Comparison of ENCODE assay signal across 8 cellular contexts in genomic region chrX:103248553-103248952, GRCh38. TPM values are rescaled to one million over a fixed set of nuclear protein-coding genes. Genes with fewer than 3 reads are reported as not detected.
DNase-seq lines count a peak whose midpoint lies in the region; ATAC-seq and TF ChIP-seq lines count a peak whose summit lies in the region.

No MANE protein-coding gene starts in this region.

- H3K9me3 ChIP-seq in right atrium auricular region, result no peaks in the 10 kb centered on the region

- H3K27ac ChIP-seq in right atrium auricular region, result no peak overlapping the region

- H3K4me1 ChIP-seq in right atrium auricular region, result peaks cover 0 to 10% of the 10 kb centered on the region in 2 donors

- H3K27me3 ChIP-seq in right atrium auricular region, result no peaks in the 10 kb centered on the region

- TF ChIP-seq CTCF in foreskin fibroblast (IDR thresholded peaks at IDR 0.05; ENCODE audit: low read depth, low read length) (peak; percentile 17), right atrium auricular region (IDR thresholded peaks at IDR 0.05) (peak in 1 of 2 donors; percentile 59)

- H3K4me3 ChIP-seq in foreskin fibroblast (ENCODE audit: low read depth in 1 of 2, low read length in 2 of 2) (no peak overlapping the region), right atrium auricular region (no peak overlapping the region)

- DNase-seq in AG20443 (ENCODE audit: low spot score), result peak; percentile 3
- DNase-seq in OCI-M1 (lab: John Stamatoyannopoulos, UW), result peak; percentile 70
- peak in 1 of 2 donors; percentile 45 for DNase-seq in foreskin fibroblast
- DNase-seq in stimulated activated naive CD4-positive, alpha-beta T cell treated with Interleukin-2 at 50 U/mL for 16 hours (lab: John Stamatoyannopoulos, UW), result no peak
- no peak for DNase-seq in NCI-H146 (lab: John Stamatoyannopoulos, UW)
- DNase-seq in right atrium auricular region (ENCODE audit: low spot score), result no peak

- ATAC-seq in GM18511 (IDR thresholded peaks at IDR 0.05; ENCODE audit: unreplicated experiment) (peak; percentile 66), GM21447 (IDR thresholded peaks at IDR 0.05; ENCODE audit: unreplicated experiment) (no peak)

- no peaks in the 10 kb centered on the region for H3K36me3 ChIP-seq in right atrium auricular region

RNA-seq across cellular contexts. Expression of gene TCEAL8, which starts 6.4 kb away (rescaled TPM):
- 10 to 100 TPM; 47.8 to 66.6 TPM for total RNA-seq in right atrium auricular region

RNA-seq across cellular contexts. Expression of gene TCEAL5, which starts 28.0 kb away (rescaled TPM):
- under 1 TPM in 1 of 2 donors, not detected in 1; 0.47 TPM for total RNA-seq in right atrium auricular region

RNA-seq across cellular contexts. Expression of gene BEX4, which starts 33.6 kb away (rescaled TPM):
- total RNA-seq in right atrium auricular region, result 10 to 100 TPM; 72.2 to 74.9 TPM

Comparison
In these comparisons a context has a peak if more than half of its experiments do, and no peak if none do; other contexts are left out.
1. DNase-seq: peak in AG20443 (single experiment) and OCI-M1 (single experiment); none in stimulated activated naive CD4-positive, alpha-beta T cell treated with Interleukin-2 at 50 U/mL for 16 hours (single experiment), NCI-H146 (single experiment) and right atrium auricular region (single experiment).